In the genomic region with DNA sequence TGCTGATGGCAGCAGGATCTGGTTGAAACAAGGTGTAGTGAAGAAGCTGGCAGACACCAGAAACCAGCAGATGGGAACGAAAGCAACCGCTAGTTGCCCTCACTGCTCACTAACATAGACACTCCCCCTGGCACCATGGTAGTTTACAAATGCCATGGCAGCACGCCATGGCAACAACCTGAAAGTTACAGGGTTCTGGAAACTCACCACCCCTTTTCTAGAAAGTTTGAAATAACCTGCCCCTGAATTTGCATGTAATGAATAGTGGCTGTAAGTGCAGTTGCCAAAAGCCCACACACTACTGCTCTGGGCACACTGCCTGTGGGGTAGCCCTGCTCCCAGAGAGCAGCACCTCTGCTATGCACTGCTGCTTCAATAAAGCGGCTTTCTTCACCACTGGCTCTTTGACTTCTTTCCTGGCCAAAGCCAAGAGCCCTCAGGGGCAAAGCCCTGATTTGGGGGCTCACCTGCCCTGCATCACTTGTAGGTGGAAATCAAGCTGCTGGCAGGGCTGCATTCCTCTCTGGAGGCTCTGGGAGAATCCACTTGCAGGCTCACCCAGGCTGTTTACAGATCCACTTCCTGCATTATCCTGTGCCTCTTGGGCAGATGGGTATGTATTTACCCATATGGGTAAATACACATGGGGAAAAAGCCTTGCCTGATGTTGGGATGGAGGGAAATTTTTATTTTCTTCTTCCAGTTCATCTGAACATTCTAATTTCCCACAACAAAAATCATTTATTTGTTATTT, we compare ENCODE assay signal across 1 cellular context.
TF ChIP-seq lines count a peak whose summit lies in the region.

No MANE protein-coding gene starts in this region.

TF ChIP-seq in IMR-90, 13 proteins besides CTCF, POLR2A, EP300 and RAD21 (continued from another document):
- no peak for TF ChIP-seq NFE2L2 (IDR thresholded peaks at IDR 0.05; ENCODE audit: low read depth, low read length)
- TF ChIP-seq BHLHE40 (IDR thresholded peaks at IDR 0.05; ENCODE audit: low read depth, low read length), result no peak
- no peak for TF ChIP-seq CHD1 (IDR thresholded peaks at IDR 0.05; ENCODE audit: low read depth, low read length)
- TF ChIP-seq RFX5 (IDR thresholded peaks at IDR 0.05; ENCODE audit: low read depth, low read length), result no peak
- no peak for TF ChIP-seq MAZ (IDR thresholded peaks at IDR 0.05; ENCODE audit: borderline replicate concordance, low read depth, low read length)
- no peak for TF ChIP-seq MXI1 (IDR thresholded peaks at IDR 0.05; ENCODE audit: borderline replicate concordance, low read depth, low read length)
- no peak for TF ChIP-seq MAFK (IDR thresholded peaks at IDR 0.05; ENCODE audit: low read depth, low read length)
- no peak for TF ChIP-seq CEBPB (IDR thresholded peaks at IDR 0.05; ENCODE audit: low read depth, low read length)
- TF ChIP-seq, protein P1, sequence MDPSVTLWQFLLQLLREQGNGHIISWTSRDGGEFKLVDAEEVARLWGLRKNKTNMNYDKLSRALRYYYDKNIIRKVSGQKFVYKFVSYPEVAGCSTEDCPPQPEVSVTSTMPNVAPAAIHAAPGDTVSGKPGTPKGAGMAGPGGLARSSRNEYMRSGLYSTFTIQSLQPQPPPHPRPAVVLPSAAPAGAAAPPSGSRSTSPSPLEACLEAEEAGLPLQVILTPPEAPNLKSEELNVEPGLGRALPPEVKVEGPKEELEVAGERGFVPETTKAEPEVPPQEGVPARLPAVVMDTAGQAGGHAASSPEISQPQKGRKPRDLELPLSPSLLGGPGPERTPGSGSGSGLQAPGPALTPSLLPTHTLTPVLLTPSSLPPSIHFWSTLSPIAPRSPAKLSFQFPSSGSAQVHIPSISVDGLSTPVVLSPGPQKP (IDR thresholded peaks at IDR 0.05; ENCODE audit: borderline replicate concordance, low read depth, low read length), result no peak
- TF ChIP-seq FOS (IDR thresholded peaks at IDR 0.05; ENCODE audit: low read depth, low read length), result no peak
- TF ChIP-seq RCOR1 (IDR thresholded peaks at IDR 0.05; ENCODE audit: insufficient replicate concordance, low read length), result no peak
